21 cellular contexts compared by ENCODE assay signal in the genomic region with DNA sequence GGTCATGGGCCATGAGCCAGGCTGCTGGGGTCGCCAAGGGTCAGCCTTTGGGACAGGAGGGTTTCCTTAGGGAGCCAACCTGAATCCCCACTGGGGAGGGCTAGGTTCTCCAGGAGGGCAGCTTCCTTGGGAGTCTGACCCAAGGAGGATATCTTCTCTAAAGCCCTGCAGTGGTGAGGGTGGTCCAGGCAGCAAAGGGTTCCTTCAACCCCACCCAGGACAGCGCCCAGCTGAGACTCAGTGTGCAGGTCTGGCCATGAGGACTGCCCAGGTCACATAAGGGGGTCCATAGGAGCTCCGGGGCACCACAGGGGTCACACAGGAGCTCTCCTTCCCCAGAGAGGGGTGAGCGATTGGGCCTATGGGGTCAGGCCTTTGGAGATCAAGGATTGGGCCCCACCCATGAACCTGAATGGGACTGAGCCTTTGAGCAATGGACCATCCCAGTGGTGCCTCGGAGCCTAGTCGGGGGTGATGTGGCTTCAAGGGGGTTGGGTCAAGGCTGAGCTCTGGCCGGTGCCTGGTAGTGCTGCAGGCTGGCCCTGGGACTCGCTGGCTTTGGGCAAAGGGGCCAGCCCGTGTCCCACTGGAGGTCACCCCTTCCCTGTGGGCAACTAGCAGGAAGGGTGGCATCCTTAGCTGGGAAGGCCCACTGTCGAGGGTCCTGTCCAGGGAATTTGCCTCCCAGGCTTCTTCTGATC.
DNase-seq lines count a peak whose midpoint lies in the region; ATAC-seq, FAIRE-seq and TF ChIP-seq lines count a peak whose summit lies in the region.
"Had no signal": no experiment of that assay in that cellular context is flagged by ENCODE, and none has a peak within 500 bp of the region (broad histone marks: within the 10 kb centered on the region; RNA-seq: fewer than 3 reads in every experiment).

No MANE protein-coding gene starts in this region.

- no peak overlapping the region for H3K27ac ChIP-seq in esophagus muscularis mucosa (replicated peaks in 1 of 4)
- H3K27ac ChIP-seq in pancreas = no peak overlapping the region
- H3K27ac ChIP-seq: 22Rv1; BLaER1 treated with 17β-estradiol and CSF1 and Interleukin-3, amounts not matched to agents 10 nM and 100 nM; epithelial cell of prostate; neutrophil had no signal

- 90% methylated on average over 4 of the region's 10 CpGs for WGBS in esophagus muscularis mucosa
- WGBS in pancreas, 2 donors = 75 to 76% methylated on average over 10 of the region's 10 CpGs

- H3K9me3 ChIP-seq in esophagus muscularis mucosa = peaks cover 0 to 55% (median 35%) of the 10 kb centered on the region in 4 donors
- H3K9me3 ChIP-seq in pancreas = no peaks in the 10 kb centered on the region

- TF ChIP-seq CTCF in WTC11 (IDR thresholded peaks at IDR 0.05) (no peak), esophagus muscularis mucosa (IDR thresholded peaks at IDR 0.05) (no peak), pancreas (IDR thresholded peaks at IDR 0.05) (no peak)

- peak; percentile 5 for DNase-seq in activated CD4-positive, CD25-positive, alpha-beta regulatory T cell treated with anti-CD3 and anti-CD28 coated beads, Interleukin-2, amount 50 U/mL, for 72 hours
- no peak for DNase-seq in activated CD4-positive, CD25-positive, alpha-beta regulatory T cell (lab: John Stamatoyannopoulos, UW)
- peak; percentile 5 for DNase-seq in WTC11 (ENCODE audit: low spot score)
- DNase-seq in esophagus muscularis mucosa (ENCODE audit: extremely low spot score) = peak; percentile 86
- peak in 4 of 6 donors; percentile 2 to 58 (median 20) for DNase-seq in pancreas
- DNase-seq in HCEC 1CT = no peak
- DNase-seq: activated CD4-positive, alpha-beta T cell treated with anti-CD3 and anti-CD28 coated beads for 36 hours; cortex of kidney; immature natural killer cell; NCI-H226; stimulated activated naive CD4-positive, alpha-beta T cell treated with Interleukin-2 at 50 U/mL for 16 hours had no signal

- no peaks in the 10 kb centered on the region for H3K4me1 Mint-ChIP-seq in WTC11
- H3K4me1 Mint-ChIP-seq: activated CD4-positive, alpha-beta T cell treated with anti-CD3 and anti-CD28 coated beads for 36 hours; immature natural killer cell had no signal

- POLR2A ChIA-PET in WTC11 (lab: Charles Lee) = no interaction called here

- ATAC-seq in WTC11 = no peak
- ATAC-seq in pancreas = no peak
- no peak for ATAC-seq in HG02970 (IDR thresholded peaks at IDR 0.05; ENCODE audit: low FRiP score, unreplicated experiment)
- no peak for ATAC-seq in GM21786 (IDR thresholded peaks at IDR 0.05; ENCODE audit: unreplicated experiment)
- ATAC-seq: activated CD4-positive, alpha-beta T cell treated with anti-CD3 and anti-CD28 coated beads for 36 hours had no signal

- CTCF ChIA-PET in WTC11 (lab: Charles Lee) = no interaction called here

- H3K4me3 Mint-ChIP-seq in WTC11 = no peak overlapping the region
- H3K4me3 Mint-ChIP-seq: activated CD4-positive, alpha-beta T cell treated with anti-CD3 and anti-CD28 coated beads for 36 hours; activated T-helper 1 cell treated with anti-CD3 and anti-CD28 coated beads, Interleukin-12 subunit alpha, Interleukin-12 subunit beta, Interleukin-2, Interleukin-4 antibody, amounts not matched to agents 30 ng/mL and 10 ng/mL and 1 ng/mL, durations not matched to agents 14 hours and 24 hours and 36 hours; immature natural killer cell; T-helper 1 cell treated with Interleukin-12 subunit alpha and Interleukin-12 subunit beta and Interleukin-4 antibody, amounts not matched to agents 30 μg/mL and 1 μg/mL, for 36 hours had no signal

- no peak for FAIRE-seq in pancreas (lab: Jason Lieb, UNC)
- FAIRE-seq: astrocyte, H54 had no signal

- H3K27me3 ChIP-seq in esophagus muscularis mucosa = no peaks in the 10 kb centered on the region
- H3K27me3 ChIP-seq in pancreas = no peaks in the 10 kb centered on the region
- H3K27me3 ChIP-seq: BLaER1 treated with 17β-estradiol and CSF1 and Interleukin-3, amounts not matched to agents 10 nM and 100 nM; neutrophil had no signal

- H3K36me3 ChIP-seq in esophagus muscularis mucosa (no peaks in the 10 kb centered on the region), pancreas (no peaks in the 10 kb centered on the region)
- H3K36me3 ChIP-seq: BLaER1 treated with 17β-estradiol and CSF1 and Interleukin-3, amounts not matched to agents 10 nM and 100 nM; neutrophil had no signal

- no peak for TF ChIP-seq POLR2A in esophagus muscularis mucosa (IDR thresholded peaks at IDR 0.05; ENCODE audit: low read depth)

- peaks cover 61% of the 10 kb centered on the region for H3K9me3 Mint-ChIP-seq in WTC11

- H3K4me1 ChIP-seq in esophagus muscularis mucosa (no peaks in the 10 kb centered on the region), pancreas (no peaks in the 10 kb centered on the region)
- H3K4me1 ChIP-seq: BLaER1 treated with 17β-estradiol and CSF1 and Interleukin-3, amounts not matched to agents 10 nM and 100 nM had no signal

- H3K36me3 Mint-ChIP-seq in WTC11 = peaks cover 48% of the 10 kb centered on the region

- intact Hi-C loops in esophagus muscularis mucosa (cut with DNase I) = no loop called here
- intact Hi-C loops in pancreas (cut with DNase I) = no loop called here

- peaks cover 9% of the 10 kb centered on the region for H3K27me3 Mint-ChIP-seq in WTC11 (ENCODE audit: low read depth)
- H3K27me3 Mint-ChIP-seq: activated CD4-positive, alpha-beta T cell treated with anti-CD3 and anti-CD28 coated beads for 36 hours had no signal

- no peak overlapping the region for H3K27ac Mint-ChIP-seq in WTC11
- H3K27ac Mint-ChIP-seq: activated CD4-positive, alpha-beta T cell treated with anti-CD3 and anti-CD28 coated beads for 36 hours; activated T-helper 1 cell treated with anti-CD3 and anti-CD28 coated beads, Interleukin-12 subunit alpha, Interleukin-12 subunit beta, Interleukin-2, Interleukin-4 antibody, amounts not matched to agents 30 ng/mL and 10 ng/mL and 1 ng/mL, durations not matched to agents 14 hours and 24 hours and 36 hours; immature natural killer cell; T-helper 1 cell treated with Interleukin-12 subunit alpha and Interleukin-12 subunit beta and Interleukin-4 antibody, amounts not matched to agents 30 μg/mL and 1 μg/mL, for 36 hours had no signal

- TF ChIP-seq EP300 in esophagus muscularis mucosa (IDR thresholded peaks at IDR 0.05) = no peak

- H3K4me3 ChIP-seq in esophagus muscularis mucosa (no peak overlapping the region), pancreas (no peak overlapping the region)
- H3K4me3 ChIP-seq: BLaER1 treated with 17β-estradiol and CSF1 and Interleukin-3, amounts not matched to agents 10 nM and 100 nM had no signal

TF ChIP-seq in WTC11, 78 proteins besides CTCF, POLR2A, EP300 and RAD21 (continues in another document):
- TF ChIP-seq, protein P1, sequence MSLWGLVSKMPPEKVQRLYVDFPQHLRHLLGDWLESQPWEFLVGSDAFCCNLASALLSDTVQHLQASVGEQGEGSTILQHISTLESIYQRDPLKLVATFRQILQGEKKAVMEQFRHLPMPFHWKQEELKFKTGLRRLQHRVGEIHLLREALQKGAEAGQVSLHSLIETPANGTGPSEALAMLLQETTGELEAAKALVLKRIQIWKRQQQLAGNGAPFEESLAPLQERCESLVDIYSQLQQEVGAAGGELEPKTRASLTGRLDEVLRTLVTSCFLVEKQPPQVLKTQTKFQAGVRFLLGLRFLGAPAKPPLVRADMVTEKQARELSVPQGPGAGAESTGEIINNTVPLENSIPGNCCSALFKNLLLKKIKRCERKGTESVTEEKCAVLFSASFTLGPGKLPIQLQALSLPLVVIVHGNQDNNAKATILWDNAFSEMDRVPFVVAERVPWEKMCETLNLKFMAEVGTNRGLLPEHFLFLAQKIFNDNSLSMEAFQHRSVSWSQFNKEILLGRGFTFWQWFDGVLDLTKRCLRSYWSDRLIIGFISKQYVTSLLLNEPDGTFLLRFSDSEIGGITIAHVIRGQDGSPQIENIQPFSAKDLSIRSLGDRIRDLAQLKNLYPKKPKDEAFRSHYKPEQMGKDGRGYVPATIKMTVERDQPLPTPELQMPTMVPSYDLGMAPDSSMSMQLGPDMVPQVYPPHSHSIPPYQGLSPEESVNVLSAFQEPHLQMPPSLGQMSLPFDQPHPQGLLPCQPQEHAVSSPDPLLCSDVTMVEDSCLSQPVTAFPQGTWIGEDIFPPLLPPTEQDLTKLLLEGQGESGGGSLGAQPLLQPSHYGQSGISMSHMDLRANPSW (CRISPR knock-in tag; conservative IDR thresholded peaks at IDR 0.05; ENCODE audit: low read depth) = no peak
- TF ChIP-seq SMAD4 (CRISPR knock-in tag; IDR thresholded peaks at IDR 0.05) (no peak), ZNF138 (CRISPR knock-in tag; conservative IDR thresholded peaks at IDR 0.05) (no peak), JUN (CRISPR knock-in tag; IDR thresholded peaks at IDR 0.05) (no peak), IRF2 (CRISPR knock-in tag; IDR thresholded peaks at IDR 0.05; ENCODE audit: borderline replicate concordance, low read depth) (no peak), PRRX2 (CRISPR knock-in tag; IDR thresholded peaks at IDR 0.05) (no peak), CREM (CRISPR knock-in tag; IDR thresholded peaks at IDR 0.05) (no peak)
- TF ChIP-seq, protein P2, sequence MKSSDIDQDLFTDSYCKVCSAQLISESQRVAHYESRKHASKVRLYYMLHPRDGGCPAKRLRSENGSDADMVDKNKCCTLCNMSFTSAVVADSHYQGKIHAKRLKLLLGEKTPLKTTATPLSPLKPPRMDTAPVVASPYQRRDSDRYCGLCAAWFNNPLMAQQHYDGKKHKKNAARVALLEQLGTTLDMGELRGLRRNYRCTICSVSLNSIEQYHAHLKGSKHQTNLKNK (CRISPR knock-in tag; IDR thresholded peaks at IDR 0.05) = no peak
- TF ChIP-seq, protein P3, sequence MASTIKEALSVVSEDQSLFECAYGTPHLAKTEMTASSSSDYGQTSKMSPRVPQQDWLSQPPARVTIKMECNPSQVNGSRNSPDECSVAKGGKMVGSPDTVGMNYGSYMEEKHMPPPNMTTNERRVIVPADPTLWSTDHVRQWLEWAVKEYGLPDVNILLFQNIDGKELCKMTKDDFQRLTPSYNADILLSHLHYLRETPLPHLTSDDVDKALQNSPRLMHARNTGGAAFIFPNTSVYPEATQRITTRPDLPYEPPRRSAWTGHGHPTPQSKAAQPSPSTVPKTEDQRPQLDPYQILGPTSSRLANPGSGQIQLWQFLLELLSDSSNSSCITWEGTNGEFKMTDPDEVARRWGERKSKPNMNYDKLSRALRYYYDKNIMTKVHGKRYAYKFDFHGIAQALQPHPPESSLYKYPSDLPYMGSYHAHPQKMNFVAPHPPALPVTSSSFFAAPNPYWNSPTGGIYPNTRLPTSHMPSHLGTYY (CRISPR knock-in tag; IDR thresholded peaks at IDR 0.05) = no peak
- TF ChIP-seq, protein P4, sequence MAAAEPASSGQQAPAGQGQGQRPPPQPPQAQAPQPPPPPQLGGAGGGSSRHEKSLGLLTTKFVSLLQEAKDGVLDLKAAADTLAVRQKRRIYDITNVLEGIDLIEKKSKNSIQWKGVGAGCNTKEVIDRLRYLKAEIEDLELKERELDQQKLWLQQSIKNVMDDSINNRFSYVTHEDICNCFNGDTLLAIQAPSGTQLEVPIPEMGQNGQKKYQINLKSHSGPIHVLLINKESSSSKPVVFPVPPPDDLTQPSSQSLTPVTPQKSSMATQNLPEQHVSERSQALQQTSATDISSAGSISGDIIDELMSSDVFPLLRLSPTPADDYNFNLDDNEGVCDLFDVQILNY (CRISPR knock-in tag; IDR thresholded peaks at IDR 0.05) = no peak

Comparison
In these comparisons a context has a peak if more than half of its experiments do, and no peak if none do; other contexts are left out.
1. DNase-seq: peak in activated CD4-positive, CD25-positive, alpha-beta regulatory T cell treated with anti-CD3 and anti-CD28 coated beads, Interleukin-2, amount 50 U/mL, for 72 hours (single experiment), WTC11 (single experiment), esophagus muscularis mucosa (single experiment) and pancreas (4 of 6); none in activated CD4-positive, CD25-positive, alpha-beta regulatory T cell (0 of 4) and HCEC 1CT (single experiment).